Comparison of ENCODE assay signal across 12 cellular contexts in the genomic region with DNA sequence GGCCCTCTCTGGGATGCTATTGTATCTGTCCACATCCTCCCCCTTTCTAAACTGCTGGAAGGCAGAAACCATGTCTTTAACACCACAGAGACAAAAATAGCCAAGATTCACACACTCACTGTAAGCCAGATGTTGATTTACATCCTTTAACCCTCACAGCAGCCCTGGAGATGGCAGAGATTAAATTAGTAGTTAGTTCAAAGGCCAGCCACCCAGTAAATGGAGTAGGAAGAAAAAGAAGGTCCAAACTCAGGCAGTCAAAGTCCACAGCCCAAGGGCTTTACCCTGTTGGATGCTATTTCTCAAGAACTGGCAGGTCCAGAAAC. TPM values are rescaled to one million over a fixed set of nuclear protein-coding genes. Genes with fewer than 3 reads are reported as not detected.
DNase-seq lines count a peak whose midpoint lies in the region; ATAC-seq, FAIRE-seq and TF ChIP-seq lines count a peak whose summit lies in the region.
"Had no signal": no experiment of that assay in that cellular context is flagged by ENCODE, and none has a peak within 500 bp of the region (broad histone marks: within the 10 kb centered on the region; RNA-seq: fewer than 3 reads in every experiment).

No MANE protein-coding gene starts in this region.

- in situ Hi-C loops in mammary epithelial cell (cut with MboI; ENCODE audit: low sequenced_read_pairs in 2 of 2) = no loop called here

- H3K4me1 ChIP-seq in mammary epithelial cell (ENCODE audit: insufficient read depth, low read length) = peaks cover 29% of the 10 kb centered on the region
- peaks cover 23% of the 10 kb centered on the region for H3K4me1 ChIP-seq in hepatocyte (ENCODE audit: insufficient read depth)
- H3K4me1 ChIP-seq in subcutaneous abdominal adipose tissue (ENCODE audit: control insufficient read depth in 5 of 5, insufficient read depth in 5 of 5, low read length in 5 of 5) = peaks cover 6 to 50% (median 42%) of the 10 kb centered on the region in 5 donors

- peaks cover 18% of the 10 kb centered on the region for H3K36me3 ChIP-seq in mammary epithelial cell (ENCODE audit: insufficient read depth, low read length)
- H3K36me3 ChIP-seq in hepatocyte (replicated peaks; ENCODE audit: insufficient read depth, low read depth) = peaks cover 2% of the 10 kb centered on the region
- H3K36me3 ChIP-seq in subcutaneous abdominal adipose tissue (ENCODE audit: control insufficient read depth in 5 of 5, insufficient read depth in 5 of 5, low read length in 5 of 5) = peaks cover 0 to 42% (median 37%) of the 10 kb centered on the region in 5 donors

- no peaks in the 10 kb centered on the region for H4K20me1 ChIP-seq in mammary epithelial cell (ENCODE audit: insufficient read depth, low read length)
- H4K20me1 ChIP-seq in hepatocyte (ENCODE audit: insufficient read depth, poor library complexity, severe bottlenecking) = no peaks in the 10 kb centered on the region

- no peaks in the 10 kb centered on the region for H3K9me2 ChIP-seq in hepatocyte (replicated peaks; ENCODE audit: insufficient read depth)

- no peak overlapping the region for H3K4me3 Mint-ChIP-seq in MCF 10A (ENCODE audit: unreplicated experiment)
- H3K4me3 Mint-ChIP-seq in T-helper 17 cell = peak overlapping the region; percentile 28

- no peaks in the 10 kb centered on the region for H3K27me3 Mint-ChIP-seq in MCF 10A (ENCODE audit: insufficient read depth, unreplicated experiment)
- H3K27me3 Mint-ChIP-seq in T-helper 17 cell = no peaks in the 10 kb centered on the region

- H3K36me3 Mint-ChIP-seq in MCF 10A (ENCODE audit: insufficient read depth, unreplicated experiment) = peaks cover 67% of the 10 kb centered on the region
- H3K36me3 Mint-ChIP-seq in T-helper 17 cell (ENCODE audit: low read depth) = peaks cover 12% of the 10 kb centered on the region

- no peak for TF ChIP-seq CTCF in mammary epithelial cell (conservative IDR thresholded peaks at IDR 0.05 in 1 of 2, IDR thresholded peaks at IDR 0.05 in 1 of 2; ENCODE audit: extremely low read depth in 1 of 2, insufficient read depth in 1 of 2, low read depth in 1 of 2, low read length in 2 of 2)
- no peak for TF ChIP-seq CTCF in MCF 10A (IDR thresholded peaks at IDR 0.05; ENCODE audit: unreplicated experiment)
- TF ChIP-seq CTCF in hepatocyte (IDR thresholded peaks at IDR 0.05; ENCODE audit: poor library complexity) = no peak

- H3K9me3 ChIP-seq in mammary epithelial cell (replicated peaks; ENCODE audit: insufficient read depth, low read length) = no peaks in the 10 kb centered on the region
- H3K9me3 ChIP-seq in T-helper 17 cell (ENCODE audit: control insufficient read depth, low read length, poor library complexity, severe bottlenecking) = no peaks in the 10 kb centered on the region
- no peaks in the 10 kb centered on the region for H3K9me3 ChIP-seq in hepatocyte (ENCODE audit: low read depth)
- no peaks in the 10 kb centered on the region for H3K9me3 ChIP-seq in subcutaneous abdominal adipose tissue (ENCODE audit: control insufficient read depth in 5 of 5, low read length in 5 of 5)

- intact Hi-C loops in mammary epithelial cell (cut with micrococcal nuclease) = loop anchor here (5.0 kb wide), 1 partner anchor 197 kb away; a partner anchor contains a TSS
- intact Hi-C loops in MCF 10A (cut with micrococcal nuclease) = loop anchor here (10.0 kb wide), 1 partner anchor 205 kb away; a partner anchor contains a TSS

- dilution Hi-C loops in mammary epithelial cell (cut with HindIII; ENCODE audit: low sequenced_read_pairs) = loop anchor here (10.0 kb wide), 2 partner anchors 135 to 325 kb away; no protein-coding TSS in a partner anchor

- H3K27ac Mint-ChIP-seq in MCF 10A (ENCODE audit: low read depth, unreplicated experiment) (no peak overlapping the region), T-helper 17 cell (peak overlapping the region; percentile 99)

- H3K9me3 Mint-ChIP-seq in MCF 10A (ENCODE audit: unreplicated experiment) = no peaks in the 10 kb centered on the region

- H3K4me1 Mint-ChIP-seq in MCF 10A (ENCODE audit: insufficient read depth, unreplicated experiment) (peaks cover 11% of the 10 kb centered on the region), T-helper 17 cell (peaks cover 31% of the 10 kb centered on the region)

- H3K79me2 ChIP-seq in mammary epithelial cell (ENCODE audit: insufficient read depth, low read length) (peaks cover 72% of the 10 kb centered on the region), hepatocyte (peaks cover 68% of the 10 kb centered on the region)

- H2AFZ ChIP-seq in mammary epithelial cell (ENCODE audit: low read depth, low read length) (no peak overlapping the region), hepatocyte (no peak overlapping the region)

- H3K27ac ChIP-seq in mammary epithelial cell (ENCODE audit: insufficient read depth, low read depth, low read length) (no peak overlapping the region), hepatocyte (peak overlapping the region; percentile 14), subcutaneous abdominal adipose tissue (ENCODE audit: low read depth, low read length) (peak overlapping the region; percentile 79)

- no peak overlapping the region for H3K4me3 ChIP-seq in mammary epithelial cell (replicated peaks in 1 of 3; ENCODE audit: insufficient read depth in 1 of 3, low read depth in 2 of 3, low read length in 3 of 3)
- no peak overlapping the region for H3K4me3 ChIP-seq in hepatocyte
- H3K4me3 ChIP-seq in subcutaneous abdominal adipose tissue (ENCODE audit: low read depth in 1 of 5, low read length in 5 of 5) = no peak overlapping the region

- H3K9ac ChIP-seq in mammary epithelial cell (ENCODE audit: insufficient read depth, low read length) (peak overlapping the region; percentile 14), subcutaneous abdominal adipose tissue (ENCODE audit: low read length in 5 of 5) (peak overlapping the region in 3 of 5 donors; percentile 1 to 44 (median 31))

- ATAC-seq in T-helper 17 cell (no peak), HG03457 (IDR thresholded peaks at IDR 0.05; ENCODE audit: unreplicated experiment) (no peak)

- CTCF ChIA-PET in mammary epithelial cell (lab: Charles Lee; ENCODE audit: low non-redundant PET) = no interaction called here
- CTCF ChIA-PET in MCF 10A (lab: Yijun Ruan, JAX) = interaction anchor here (0.8 to 1.6 kb wide), 3 partner anchors 106 to 335 kb away, joined by 3 to 5 read pairs (median 4); a partner anchor contains a TSS

- no peak for DNase-seq in mammary epithelial cell
- no peak for DNase-seq in MCF 10A (ENCODE audit: unreplicated experiment)
- DNase-seq in T-helper 17 cell = no peak
- no peak for DNase-seq in hepatocyte (ENCODE audit: low spot score)
- DNase-seq in NCI-H1436 treated with DMSO at 0.1 percent for 48 hours (lab: John Stamatoyannopoulos, UW) = no peak
- no peak for DNase-seq in frontal cortex (ENCODE audit: low spot score in 2 of 2)
- DNase-seq: AML-193, islet precursor cell, retina had no signal

- H3K27me3 ChIP-seq in mammary epithelial cell (ENCODE audit: insufficient read depth, low read length) = no peaks in the 10 kb centered on the region
- H3K27me3 ChIP-seq in hepatocyte = no peaks in the 10 kb centered on the region
- no peaks in the 10 kb centered on the region for H3K27me3 ChIP-seq in subcutaneous abdominal adipose tissue (ENCODE audit: control insufficient read depth in 5 of 5, insufficient read depth in 4 of 5, low read length in 5 of 5)

- no peak for FAIRE-seq in frontal cortex (lab: Jason Lieb, UNC)
- FAIRE-seq: H54 had no signal

- H3K4me2 ChIP-seq in mammary epithelial cell (ENCODE audit: insufficient read depth, low read depth, low read length) = no peak overlapping the region
- H3K4me2 ChIP-seq in hepatocyte = no peak overlapping the region

- BruUV-seq in mammary epithelial cell (replicated peaks; lab: Mats Ljungman, UMichigan) (no TSS peak), MCF 10A (replicated peaks; lab: Mats Ljungman, UMichigan) (no TSS peak)

- POLR2A ChIA-PET in MCF 10A (lab: Yijun Ruan, JAX) = interaction anchor here (1.1 to 8.8 kb wide), 5 partner anchors 8 to 93 kb away, joined by 3 to 138 read pairs (median 10); a partner anchor contains a TSS

RNA-seq across cellular contexts. Expression of a gene that starts 2.1 kb away (rescaled TPM):
- total RNA-seq in mammary epithelial cell (10 to 100 TPM; 13.6 to 15.2 TPM), MCF 10A (2022) (22.0 and 23.6 TPM in 2 replicates), T-helper 17 cell (1 to 10 TPM; 7.5 to 8.7 TPM), hepatocyte (8.3 and 13.5 TPM in 2 replicates), frontal cortex (6.1 TPM)
- polyA plus RNA-seq in mammary epithelial cell (6.9 TPM), hepatocyte (22.1 and 23.7 TPM in 2 replicates)
- 0.67 TPM for polyA minus RNA-seq in mammary epithelial cell

RNA-seq across cellular contexts. Expression of a gene that starts 2.3 kb away (rescaled TPM):
- total RNA-seq in mammary epithelial cell = 100 to 1,000 TPM; 107 to 637 TPM
- 428 TPM for polyA plus RNA-seq in mammary epithelial cell
- polyA minus RNA-seq in mammary epithelial cell = 317 TPM
- 1,049 and 1,269 TPM in 2 replicates for total RNA-seq in MCF 10A (2022)
- total RNA-seq in T-helper 17 cell = 1,000 to 10,000 TPM; 1,401 to 1,408 TPM
- total RNA-seq in hepatocyte = 211 and 264 TPM in 2 replicates
- polyA plus RNA-seq in hepatocyte = 434 and 462 TPM in 2 replicates
- 251 TPM for total RNA-seq in frontal cortex

RNA-seq across cellular contexts. Expression of a gene that starts 2.5 kb away (rescaled TPM):
- total RNA-seq in mammary epithelial cell = 10 to 100 TPM; 54.7 to 56.5 TPM
- 64.7 TPM for polyA plus RNA-seq in mammary epithelial cell
- 52.3 TPM for polyA minus RNA-seq in mammary epithelial cell
- total RNA-seq in MCF 10A (2022) = 76.9 and 79.0 TPM in 2 replicates
- 10 to 100 TPM; 42.8 to 44.8 TPM for total RNA-seq in T-helper 17 cell
- total RNA-seq in hepatocyte = 57.6 and 71.0 TPM in 2 replicates
- polyA plus RNA-seq in hepatocyte = 46.2 and 46.8 TPM in 2 replicates
- 29.3 TPM for total RNA-seq in frontal cortex

RNA-seq across cellular contexts. Expression of a gene that starts 8.0 kb away (rescaled TPM):
- total RNA-seq in mammary epithelial cell (10 to 100 TPM in 1 of 2 donors, 1 to 10 TPM in 1; 8.7 to 10.1 TPM), MCF 10A (2022) (8.5 and 14.0 TPM in 2 replicates), T-helper 17 cell (10 to 100 TPM; 15.2 to 18.5 TPM), hepatocyte (124 and 133 TPM in 2 replicates), frontal cortex (54.6 TPM)
- polyA plus RNA-seq in mammary epithelial cell (17.2 TPM), hepatocyte (194 and 209 TPM in 2 replicates)
- 54.8 TPM for polyA minus RNA-seq in mammary epithelial cell

RNA-seq across cellular contexts. Expression of a gene that starts 14.7 kb away (rescaled TPM):
- total RNA-seq in mammary epithelial cell (10 to 100 TPM; 21.5 to 45.8 TPM), MCF 10A (2022) (74.9 and 99.8 TPM in 2 replicates), T-helper 17 cell (10 to 100 TPM; 80.6 to 81.1 TPM), hepatocyte (27.3 and 27.7 TPM in 2 replicates), frontal cortex (7.7 TPM)
- polyA plus RNA-seq in mammary epithelial cell (30.7 TPM), hepatocyte (31.8 and 35.7 TPM in 2 replicates)
- polyA minus RNA-seq in mammary epithelial cell = 152 TPM
